ENCODE assay signal across 21 cellular contexts in the genomic region with DNA sequence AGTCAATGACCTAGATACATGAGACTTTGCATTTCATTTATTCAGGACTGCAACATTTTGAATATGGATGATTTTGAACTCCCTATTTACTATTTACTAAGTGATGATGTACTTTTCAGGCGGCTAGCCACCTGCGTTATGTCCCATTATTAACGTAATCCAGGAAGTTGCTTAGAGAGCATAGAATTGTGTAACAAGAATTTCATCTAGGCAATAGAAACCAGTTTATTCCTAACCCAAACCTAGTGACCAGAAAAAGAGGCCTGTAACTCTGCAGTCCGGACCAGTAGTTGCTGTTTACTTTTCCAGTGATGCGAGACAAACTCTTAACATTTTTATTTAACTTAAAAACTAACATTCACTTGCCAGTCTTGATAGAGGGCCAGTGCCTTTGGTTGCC. TPM values are rescaled to one million over a fixed set of nuclear protein-coding genes. Genes with fewer than 3 reads are reported as not detected.
DNase-seq lines count a peak whose midpoint lies in the region; ATAC-seq and TF ChIP-seq lines count a peak whose summit lies in the region.
"Had no signal": no experiment of that assay in that cellular context is flagged by ENCODE, and none has a peak within 500 bp of the region (broad histone marks: within the 10 kb centered on the region; RNA-seq: fewer than 3 reads in every experiment).

No MANE protein-coding gene starts in this region.

- peaks cover 56% of the 10 kb centered on the region for H3K4me1 Mint-ChIP-seq in activated naive CD8-positive, alpha-beta T cell treated with anti-CD3 and anti-CD28 coated beads, Interleukin-2, amount 50 U/mL, for 24 hours
- H3K4me1 Mint-ChIP-seq in type B pancreatic cell (ENCODE audit: unreplicated experiment): peaks cover 27% of the 10 kb centered on the region

- H3K27ac ChIP-seq in left ventricle myocardium inferior (replicated peaks) (peak overlapping the region; percentile 70), coronary artery (no peak overlapping the region)
- H3K27ac ChIP-seq: GM23248 had no signal

- no peak for ATAC-seq in activated naive CD8-positive, alpha-beta T cell treated with anti-CD3 and anti-CD28 coated beads, Interleukin-2, amount 50 U/mL, for 24 hours
- ATAC-seq in left lobe of liver: peak; percentile 45
- ATAC-seq in HG03175 (IDR thresholded peaks at IDR 0.05; ENCODE audit: unreplicated experiment): no peak
- ATAC-seq: CD8-positive, alpha-beta T cell had no signal

- no peaks in the 10 kb centered on the region for H3K9me3 Mint-ChIP-seq in activated naive CD8-positive, alpha-beta T cell treated with anti-CD3 and anti-CD28 coated beads, Interleukin-2, amount 50 U/mL, for 24 hours
- peaks cover 5% of the 10 kb centered on the region for H3K9me3 Mint-ChIP-seq in type B pancreatic cell
- H3K9me3 Mint-ChIP-seq: activated CD4-positive, alpha-beta T cell treated with anti-CD3 and anti-CD28 coated beads, Interleukin-2, amount 10 ng/mL, durations not matched to agents 7 days and 5 days; activated naive CD4-positive, alpha-beta T cell treated with anti-CD3 and anti-CD28 coated beads, Interleukin-2, amount 50 U/mL, for 24 hours; CD8-positive, alpha-beta T cell had no signal

- H3K36me3 ChIP-seq in left ventricle myocardium inferior: peaks cover 25% of the 10 kb centered on the region

- no peaks in the 10 kb centered on the region for H3K27me3 Mint-ChIP-seq in activated naive CD8-positive, alpha-beta T cell treated with anti-CD3 and anti-CD28 coated beads, Interleukin-2, amount 50 U/mL, for 24 hours
- no peaks in the 10 kb centered on the region for H3K27me3 Mint-ChIP-seq in type B pancreatic cell
- H3K27me3 Mint-ChIP-seq: activated CD4-positive, alpha-beta T cell treated with anti-CD3 and anti-CD28 coated beads, Interleukin-2, amount 10 ng/mL, durations not matched to agents 7 days and 5 days; activated naive CD4-positive, alpha-beta T cell treated with anti-CD3 and anti-CD28 coated beads, Interleukin-2, amount 50 U/mL, for 24 hours had no signal

- H3K27ac Mint-ChIP-seq in activated naive CD8-positive, alpha-beta T cell treated with anti-CD3 and anti-CD28 coated beads, Interleukin-2, amount 50 U/mL, for 24 hours: peak overlapping the region; percentile 42
- no peak overlapping the region for H3K27ac Mint-ChIP-seq in type B pancreatic cell
- H3K27ac Mint-ChIP-seq: activated naive CD4-positive, alpha-beta T cell treated with anti-CD3 and anti-CD28 coated beads, Interleukin-2, amount 50 U/mL, for 24 hours; CD8-positive, alpha-beta T cell had no signal

- H3K4me1 ChIP-seq in left ventricle myocardium inferior: peaks cover 85% of the 10 kb centered on the region

- H3K27me3 ChIP-seq in left ventricle myocardium inferior (ENCODE audit: low read depth): no peaks in the 10 kb centered on the region
- H3K27me3 ChIP-seq: Peyer's patch had no signal

- H3K4me3 ChIP-seq in left ventricle myocardium inferior (peak overlapping the region; percentile 29), coronary artery (no peak overlapping the region)
- H3K4me3 ChIP-seq: GM23248, Peyer's patch had no signal

- H3K4me3 Mint-ChIP-seq in activated naive CD8-positive, alpha-beta T cell treated with anti-CD3 and anti-CD28 coated beads, Interleukin-2, amount 50 U/mL, for 24 hours: peak overlapping the region; percentile 29
- H3K4me3 Mint-ChIP-seq in type B pancreatic cell: peak overlapping the region; percentile 8
- H3K4me3 Mint-ChIP-seq: activated CD4-positive, alpha-beta T cell treated with anti-CD3 and anti-CD28 coated beads, Interleukin-2, amount 10 ng/mL, durations not matched to agents 7 days and 5 days; activated naive CD4-positive, alpha-beta T cell treated with anti-CD3 and anti-CD28 coated beads, Interleukin-2, amount 50 U/mL, for 24 hours; CD8-positive, alpha-beta T cell had no signal

- peaks cover 46% of the 10 kb centered on the region for H3K36me3 Mint-ChIP-seq in activated naive CD8-positive, alpha-beta T cell treated with anti-CD3 and anti-CD28 coated beads, Interleukin-2, amount 50 U/mL, for 24 hours (ENCODE audit: low read depth)
- H3K36me3 Mint-ChIP-seq in type B pancreatic cell: peaks cover 21% of the 10 kb centered on the region

- DNase-seq in left ventricle myocardium inferior (no peak), cardiac septum (ENCODE audit: low spot score) (no peak), left lobe of liver (ENCODE audit: low spot score) (no peak), type B pancreatic cell (ENCODE audit: extremely low spot score, unreplicated experiment) (no peak), coronary artery (ENCODE audit: low spot score) (no peak), COR-L47 (lab: John Stamatoyannopoulos, UW) (no peak)
- no peak for DNase-seq in activated naive CD8-positive, alpha-beta T cell treated with anti-CD3 and anti-CD28 coated beads, Interleukin-2, amount 50 U/mL, for 24 hours
- DNase-seq: ACHN; activated CD4-positive, alpha-beta T cell treated with anti-CD3 and anti-CD28 coated beads, Interleukin-2, amount 10 ng/mL, durations not matched to agents 7 days and 5 days; caudate nucleus; CD8-positive, alpha-beta T cell; GM23248; hippocampal formation; KG1; midbrain; NCI-H1092 treated with DMSO at 0.1 percent for 48 hours; NCI-H82; Peyer's patch; right cardiac atrium had no signal

- intact Hi-C loops in left ventricle myocardium inferior (cut with micrococcal nuclease) (no loop called here), cardiac septum (cut with DNase I) (no loop called here)

- H3K9me3 ChIP-seq in left ventricle myocardium inferior (replicated peaks): no peaks in the 10 kb centered on the region
- H3K9me3 ChIP-seq: Peyer's patch had no signal

- TF ChIP-seq CTCF in left ventricle myocardium inferior (IDR thresholded peaks at IDR 0.05; ENCODE audit: borderline replicate concordance) (no peak), type B pancreatic cell (conservative IDR thresholded peaks at IDR 0.05) (no peak), coronary artery (IDR thresholded peaks at IDR 0.05) (no peak)

RNA-seq across cellular contexts. Expression of gene NUDT4, which starts 12.3 kb away (rescaled TPM):
- total RNA-seq in left ventricle myocardium inferior: 283 TPM
- 116 TPM for total RNA-seq in cardiac septum
- total RNA-seq in left lobe of liver: 17.6 TPM
- 89.8 and 172 TPM in 2 replicates for total RNA-seq in type B pancreatic cell (ENCODE audit: low replicate concordance)

RNA-seq across cellular contexts. Expression of gene UBE2N, which starts 51.7 kb away (rescaled TPM):
- total RNA-seq in left ventricle myocardium inferior (86.3 TPM), cardiac septum (81.4 TPM), left lobe of liver (25.1 TPM), type B pancreatic cell (ENCODE audit: low replicate concordance) (95.1 and 102 TPM in 2 replicates)
